20 cellular contexts compared by ENCODE assay signal in genomic region chrX:10636851-10637250, GRCh38. TPM values are rescaled to one million over a fixed set of nuclear protein-coding genes. Genes with fewer than 3 reads are reported as not detected.
DNase-seq lines count a peak whose midpoint lies in the region; ATAC-seq, FAIRE-seq and TF ChIP-seq lines count a peak whose summit lies in the region.
"Had no signal": no experiment of that assay in that cellular context is flagged by ENCODE, and none has a peak within 500 bp of the region (broad histone marks: within the 10 kb centered on the region; RNA-seq: fewer than 3 reads in every experiment).

No MANE protein-coding gene starts in this region.

- no peak overlapping the region for H3K56ac ChIP-seq in H1 (replicated peaks; ENCODE audit: insufficient read length, low read depth, low read length)

- no peak overlapping the region for H2BK120ac ChIP-seq in H1 (replicated peaks; ENCODE audit: low read depth, low read length)

- H3K79me1 ChIP-seq in H1 (ENCODE audit: low read depth, low read length): no peaks in the 10 kb centered on the region

- TF ChIP-seq CTCF in astrocyte (IDR thresholded peaks at IDR 0.05; ENCODE audit: insufficient read depth, low read depth, low read length) (no peak), H1 (IDR thresholded peaks at IDR 0.05; ENCODE audit: control extremely low read depth in 1 of 3, insufficient read depth in 1 of 3, low read depth in 1 of 3, low read length in 3 of 3) (no peak), nephron (IDR thresholded peaks at IDR 0.05; ENCODE audit: unreplicated experiment in 3 of 3) (no peak), gastrocnemius medialis (IDR thresholded peaks at IDR 0.05 in 4 of 5, conservative IDR thresholded peaks at IDR 0.05 in 1 of 5) (no peak)

- H3K27me3 ChIP-seq in astrocyte (ENCODE audit: insufficient read depth, low read length) (no peaks in the 10 kb centered on the region), H1 (replicated peaks in 1 of 4; ENCODE audit: control insufficient read depth in 3 of 4, extremely low read depth in 1 of 4, insufficient read depth in 3 of 4, low read length in 3 of 4) (no peaks in the 10 kb centered on the region), gastrocnemius medialis (no peaks in the 10 kb centered on the region)

- no peak overlapping the region for H4K8ac ChIP-seq in H1 (ENCODE audit: extremely low read depth, insufficient read depth, low read length)

- H3K27ac ChIP-seq in astrocyte (ENCODE audit: low read depth, low read length): no peak overlapping the region
- H3K27ac ChIP-seq in H1 (ENCODE audit: low read depth, low read length): no peak overlapping the region
- no peak overlapping the region for H3K27ac ChIP-seq in gastrocnemius medialis
- H3K27ac ChIP-seq: BLaER1 treated with 17β-estradiol and CSF1 and Interleukin-3, amounts not matched to agents 10 nM and 100 nM; C4-2B had no signal

- TF ChIP-seq EP300 in H1 (IDR thresholded peaks at IDR 0.05; ENCODE audit: borderline replicate concordance in 1 of 2, low read depth in 2 of 2, low read length in 2 of 2): no peak

- no peaks in the 10 kb centered on the region for H3K23me2 ChIP-seq in H1 (ENCODE audit: low read depth, low read length)

- no peak overlapping the region for H2AK5ac ChIP-seq in H1 (ENCODE audit: low read depth, low read length)

- H3K4me2 ChIP-seq in astrocyte (ENCODE audit: low read length): no peak overlapping the region
- no peak overlapping the region for H3K4me2 ChIP-seq in H1 (ENCODE audit: insufficient read depth in 1 of 2, low read depth in 2 of 2, low read length in 2 of 2)

- peaks cover 16% of the 10 kb centered on the region for H3K4me1 ChIP-seq in astrocyte (ENCODE audit: insufficient read depth, low read length)
- peaks cover 0 to 6% (median 0%) of the 10 kb centered on the region in 4 experiments; a peak in 2 of 7 replicates for H3K4me1 ChIP-seq in H1 (replicated peaks in 1 of 4; ENCODE audit: control insufficient read depth in 3 of 4, insufficient read depth in 4 of 4, low read length in 3 of 4)
- H3K4me1 ChIP-seq in gastrocnemius medialis: no peaks in the 10 kb centered on the region

- POLR2A ChIA-PET in H1 (lab: Charles Lee; ENCODE audit: partially characterized antibody): interaction anchor here (1.0 kb wide), 1 partner anchor 448 kb away, joined by 3 read pairs; no protein-coding TSS in a partner anchor

- H3K4me1 Mint-ChIP-seq in astrocyte (ENCODE audit: low read depth, unreplicated experiment) (peaks cover 23% of the 10 kb centered on the region), nephron (peaks cover 31% of the 10 kb centered on the region)
- H3K4me1 Mint-ChIP-seq: B cell had no signal

- H3K4me3 ChIP-seq in astrocyte (ENCODE audit: insufficient read depth, low read depth, low read length): no peak overlapping the region
- H3K4me3 ChIP-seq in H1 (ENCODE audit: extremely low read depth in 1 of 4, insufficient read depth in 2 of 4, low read depth in 3 of 4, low read length in 4 of 4): no peak overlapping the region
- H3K4me3 ChIP-seq in gastrocnemius medialis: no peak overlapping the region
- H3K4me3 ChIP-seq: BLaER1 treated with 17β-estradiol and CSF1 and Interleukin-3, amounts not matched to agents 10 nM and 100 nM had no signal

- H3K9ac ChIP-seq in astrocyte (ENCODE audit: low read length) (no peak overlapping the region), H1 (replicated peaks in 1 of 4; ENCODE audit: extremely low read depth in 1 of 4, low read depth in 3 of 4, low read length in 3 of 4) (no peak overlapping the region)
- H3K9ac ChIP-seq: BLaER1 treated with 17β-estradiol and CSF1 and Interleukin-3, amounts not matched to agents 10 nM and 100 nM had no signal

- no peak overlapping the region for H2AFZ ChIP-seq in astrocyte (ENCODE audit: low read depth, low read length)
- no peak overlapping the region for H2AFZ ChIP-seq in H1 (ENCODE audit: low read length)

- no peak overlapping the region for H3K18ac ChIP-seq in H1 (ENCODE audit: extremely low read depth, low read length)

- no peak for TF ChIP-seq RAD21 in H1 (IDR thresholded peaks at IDR 0.05 in 1 of 2, conservative IDR thresholded peaks at IDR 0.05 in 1 of 2; ENCODE audit: low read depth in 2 of 2, low read length in 2 of 2)

- intact Hi-C loops in gastrocnemius medialis (cut with DNase I; ENCODE audit: low total_unique reads): loop anchor here (5.0 kb wide), 1 partner anchor 450 kb away; no protein-coding TSS in a partner anchor

- FAIRE-seq in astrocyte (lab: Jason Lieb, UNC): peak; percentile 93
- FAIRE-seq in H1 (lab: Jason Lieb, UNC): peak; percentile 57
- FAIRE-seq: G401.6, GM12891, GM19239 had no signal

- no peak overlapping the region for H2BK20ac ChIP-seq in H1 (ENCODE audit: low read length)

- no peak for DNase-seq in astrocyte (ENCODE audit: low read depth)
- DNase-seq in H1 (ENCODE audit: low read depth in 1 of 2, low spot score in 2 of 2): no peak
- DNase-seq in fibroblast of peridontal ligament (ENCODE audit: extremely low read depth): peak; percentile 49
- no peak for DNase-seq in EL
- no peak for DNase-seq in COR-L47 (lab: John Stamatoyannopoulos, UW)
- no peak for DNase-seq in gastrocnemius medialis
- DNase-seq: AML-193; CD4-positive, alpha-beta T cell; CD8-positive, alpha-beta T cell; DMS 273 treated with DMSO at 0.1 percent for 48 hours; DND-41; GF-D8 had no signal

- WGBS in H1 (ENCODE audit: extremely low coverage in 1 of 2, insufficient coverage in 1 of 2, insufficient read length in 1 of 2, insufficient replicate concordance in 2 of 2, low coverage in 1 of 2, low lambda C conversion rate in 2 of 2, missing lambda C conversion rate in 1 of 2), 2 experiments: 63% methylated on average over 1 of the region's 1 CpG; no CpG with 5 or more reads in 1 of the 2 experiments

- no peak overlapping the region for H2BK12ac ChIP-seq in H1 (ENCODE audit: low read depth, low read length)

- H3K9me3 Mint-ChIP-seq in astrocyte (ENCODE audit: unreplicated experiment): no peaks in the 10 kb centered on the region
- peaks cover 31% of the 10 kb centered on the region for H3K9me3 Mint-ChIP-seq in nephron
- H3K9me3 Mint-ChIP-seq: CD4-positive, alpha-beta T cell; CD8-positive, alpha-beta T cell had no signal

- no peak overlapping the region for H2BK5ac ChIP-seq in H1 (ENCODE audit: low read depth, low read length)

- no peaks in the 10 kb centered on the region for H3K36me3 ChIP-seq in astrocyte (ENCODE audit: insufficient read depth, low read length)
- no peaks in the 10 kb centered on the region for H3K36me3 ChIP-seq in H1 (ENCODE audit: control insufficient read depth in 2 of 4, insufficient read depth in 4 of 4, low read length in 3 of 4)
- H3K36me3 ChIP-seq in gastrocnemius medialis: no peaks in the 10 kb centered on the region
- H3K36me3 ChIP-seq: BLaER1 treated with 17β-estradiol and CSF1 and Interleukin-3, amounts not matched to agents 10 nM and 100 nM had no signal

- H3K14ac ChIP-seq in H1 (ENCODE audit: insufficient read length): no peak overlapping the region

- no peak overlapping the region for H3K4ac ChIP-seq in H1 (replicated peaks; ENCODE audit: insufficient read length, low read depth, low read length)

- no peaks in the 10 kb centered on the region for H4K20me1 ChIP-seq in astrocyte (ENCODE audit: insufficient read depth, low read length)
- H4K20me1 ChIP-seq in H1 (replicated peaks in 1 of 2; ENCODE audit: control insufficient read depth in 1 of 2, insufficient read depth in 2 of 2, low read length in 2 of 2): no peaks in the 10 kb centered on the region
- H4K20me1 ChIP-seq: BLaER1 treated with 17β-estradiol and CSF1 and Interleukin-3, amounts not matched to agents 10 nM and 100 nM had no signal

- H3K27ac Mint-ChIP-seq in astrocyte (ENCODE audit: unreplicated experiment) (no peak overlapping the region), nephron (peak overlapping the region in 2 of 3 experiments; percentile 71 to 74)
- H3K27ac Mint-ChIP-seq: B cell; CD4-positive, alpha-beta T cell; CD8-positive, alpha-beta T cell had no signal

- no peak overlapping the region for H4K91ac ChIP-seq in H1 (replicated peaks; ENCODE audit: insufficient read length, low read length)

- ATAC-seq in HG02852 (IDR thresholded peaks at IDR 0.05; ENCODE audit: unreplicated experiment) (no peak), gastrocnemius medialis (no peak)
- ATAC-seq: CD8-positive, alpha-beta T cell had no signal

- H3K36me3 Mint-ChIP-seq in astrocyte (ENCODE audit: low read depth, unreplicated experiment) (no peaks in the 10 kb centered on the region), nephron (ENCODE audit: low read depth) (peaks cover 8% of the 10 kb centered on the region)
- H3K36me3 Mint-ChIP-seq: CD8-positive, alpha-beta T cell had no signal

- no peak overlapping the region for H3K4me3 Mint-ChIP-seq in astrocyte (ENCODE audit: unreplicated experiment)
- H3K4me3 Mint-ChIP-seq in nephron: no peak overlapping the region
- H3K4me3 Mint-ChIP-seq: B cell; CD4-positive, alpha-beta T cell; CD8-positive, alpha-beta T cell had no signal

- no peaks in the 10 kb centered on the region for H3K79me2 ChIP-seq in astrocyte (ENCODE audit: insufficient read depth, low read length)
- H3K79me2 ChIP-seq in H1 (ENCODE audit: control insufficient read depth in 1 of 2, insufficient read depth in 2 of 2, low read length in 2 of 2): no peaks in the 10 kb centered on the region

- no peak overlapping the region for H4K5ac ChIP-seq in H1 (ENCODE audit: insufficient read length, low read depth, low read length)

- TF ChIP-seq POLR2A in H1 (IDR thresholded peaks at IDR 0.05; ENCODE audit: control extremely low read depth in 1 of 2, low read depth in 2 of 2, low read length in 2 of 2) (no peak), gastrocnemius medialis (IDR thresholded peaks at IDR 0.05) (no peak)

- no peak overlapping the region for H2BK15ac ChIP-seq in H1 (ENCODE audit: low read length)

- H3K27me3 Mint-ChIP-seq in astrocyte (ENCODE audit: low read depth, unreplicated experiment) (no peaks in the 10 kb centered on the region), nephron (ENCODE audit: low read depth) (no peaks in the 10 kb centered on the region)
- H3K27me3 Mint-ChIP-seq: CD4-positive, alpha-beta T cell had no signal

- H3K9me3 ChIP-seq in astrocyte (ENCODE audit: insufficient read depth, low read depth, low read length) (no peaks in the 10 kb centered on the region), H1 (ENCODE audit: insufficient read depth in 2 of 2, low read depth in 1 of 2, low read length in 1 of 2) (peaks cover 0 to 6% of the 10 kb centered on the region in 2 experiments; a peak in 2 of 4 replicates), gastrocnemius medialis (no peaks in the 10 kb centered on the region)

- H3K23ac ChIP-seq in H1 (ENCODE audit: insufficient read length): no peak overlapping the region

- in situ Hi-C loops in gastrocnemius medialis (cut with MboI; ENCODE audit: low sequenced_read_pairs in 4 of 4): no loop called here

- CTCF ChIA-PET in H1 (lab: Charles Lee; ENCODE audit: partially characterized antibody): interaction anchor here (0.6 to 2.3 kb wide), 9 partner anchors 9 to 447 kb away, joined by 3 to 20 read pairs (median 6); no protein-coding TSS in a partner anchor

RNA-seq across cellular contexts. Expression of gene MID1, which starts 16.5 kb away (rescaled TPM):
- total RNA-seq in astrocyte (16.8 and 31.2 TPM in 2 replicates), gastrocnemius medialis (1 to 10 TPM in 3 of 4 donors, under 1 TPM in 1; 0.91 to 1.9 (median 1.8) TPM)
- 49.3 and 54.3 TPM in 2 replicates for total RNA-seq in H1 (2021; fragmentation: NEBNext Ultra II Directional; extraction: Animal tissue kit (Norgen Biotek cat#: 25700))
- polyA plus RNA-seq in H1 (2011; rRNA removed): 12.9 and 24.1 TPM in 2 replicates
- polyA plus RNA-seq in H1 (2011; cell fraction: cytosol; rRNA removed): 10.9 TPM
- 69.5 TPM for polyA plus RNA-seq in H1 (2011; cell fraction: nucleus; rRNA removed)
- polyA plus RNA-seq in H1 (2012, experiment 1 of 2): 18.1 to 29.4 TPM (median 26.4 TPM) in 4 replicates
- polyA plus RNA-seq in H1 (2012, experiment 2 of 2): 1.2 TPM
- polyA plus RNA-seq in H1 (2013, experiment 1 of 2): 30.0 TPM
- 28.2 TPM for polyA plus RNA-seq in H1 (2013, experiment 2 of 2)
- polyA minus RNA-seq in H1 (2011; rRNA and poly(A)+ RNA removed): 51.7 and 62.9 TPM in 2 replicates
- 16.3 TPM for polyA minus RNA-seq in H1 (2011; cell fraction: cytosol; rRNA and poly(A)+ RNA removed)
- polyA minus RNA-seq in H1 (2011; cell fraction: nucleus; rRNA and poly(A)+ RNA removed): 98.4 TPM
- total RNA-seq: CD8-positive, alpha-beta T cell had no signal
